1 cellular context compared by ENCODE assay signal in the genomic region with DNA sequence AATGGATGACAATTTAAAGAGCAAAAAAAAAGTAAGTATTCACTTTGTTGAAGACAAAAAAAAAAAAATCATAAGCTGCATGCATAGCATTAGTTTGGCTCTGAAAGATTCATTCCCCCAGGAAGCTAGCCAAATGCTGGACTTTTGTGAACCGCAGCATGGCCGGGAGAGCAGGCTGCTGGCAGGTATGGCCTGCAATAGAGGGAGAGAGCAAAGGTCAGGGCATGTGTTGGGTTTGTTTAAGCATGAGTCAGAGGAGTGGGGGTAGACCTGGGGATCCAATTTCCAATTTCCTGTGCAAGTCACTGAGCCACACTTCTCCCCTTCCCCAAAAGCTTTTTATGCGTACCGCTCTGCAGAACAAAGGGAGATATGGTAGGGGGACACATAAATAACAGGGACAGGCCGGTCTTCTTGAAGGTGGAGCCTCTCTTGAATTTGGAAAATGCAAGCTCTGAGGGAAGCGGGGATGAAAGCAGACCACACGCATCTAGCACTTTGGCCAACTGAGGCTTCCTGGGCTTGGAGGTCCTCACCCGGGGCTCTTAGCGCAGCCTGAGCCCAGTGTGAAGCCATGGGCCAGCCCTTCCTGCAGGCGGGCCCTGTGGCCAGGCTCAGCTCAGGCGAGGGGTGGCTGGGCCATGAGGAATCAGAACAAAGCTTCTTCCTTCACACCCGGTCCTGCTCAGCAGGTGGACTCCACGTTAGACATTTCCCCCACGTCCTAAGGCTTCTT.
TF ChIP-seq lines count a peak whose summit lies in the region.

No MANE protein-coding gene starts in this region.

TF ChIP-seq in K562, 482 proteins besides CTCF, POLR2A, EP300 and RAD21 (continued from another document and continues in another):
- TF ChIP-seq, protein P1, sequence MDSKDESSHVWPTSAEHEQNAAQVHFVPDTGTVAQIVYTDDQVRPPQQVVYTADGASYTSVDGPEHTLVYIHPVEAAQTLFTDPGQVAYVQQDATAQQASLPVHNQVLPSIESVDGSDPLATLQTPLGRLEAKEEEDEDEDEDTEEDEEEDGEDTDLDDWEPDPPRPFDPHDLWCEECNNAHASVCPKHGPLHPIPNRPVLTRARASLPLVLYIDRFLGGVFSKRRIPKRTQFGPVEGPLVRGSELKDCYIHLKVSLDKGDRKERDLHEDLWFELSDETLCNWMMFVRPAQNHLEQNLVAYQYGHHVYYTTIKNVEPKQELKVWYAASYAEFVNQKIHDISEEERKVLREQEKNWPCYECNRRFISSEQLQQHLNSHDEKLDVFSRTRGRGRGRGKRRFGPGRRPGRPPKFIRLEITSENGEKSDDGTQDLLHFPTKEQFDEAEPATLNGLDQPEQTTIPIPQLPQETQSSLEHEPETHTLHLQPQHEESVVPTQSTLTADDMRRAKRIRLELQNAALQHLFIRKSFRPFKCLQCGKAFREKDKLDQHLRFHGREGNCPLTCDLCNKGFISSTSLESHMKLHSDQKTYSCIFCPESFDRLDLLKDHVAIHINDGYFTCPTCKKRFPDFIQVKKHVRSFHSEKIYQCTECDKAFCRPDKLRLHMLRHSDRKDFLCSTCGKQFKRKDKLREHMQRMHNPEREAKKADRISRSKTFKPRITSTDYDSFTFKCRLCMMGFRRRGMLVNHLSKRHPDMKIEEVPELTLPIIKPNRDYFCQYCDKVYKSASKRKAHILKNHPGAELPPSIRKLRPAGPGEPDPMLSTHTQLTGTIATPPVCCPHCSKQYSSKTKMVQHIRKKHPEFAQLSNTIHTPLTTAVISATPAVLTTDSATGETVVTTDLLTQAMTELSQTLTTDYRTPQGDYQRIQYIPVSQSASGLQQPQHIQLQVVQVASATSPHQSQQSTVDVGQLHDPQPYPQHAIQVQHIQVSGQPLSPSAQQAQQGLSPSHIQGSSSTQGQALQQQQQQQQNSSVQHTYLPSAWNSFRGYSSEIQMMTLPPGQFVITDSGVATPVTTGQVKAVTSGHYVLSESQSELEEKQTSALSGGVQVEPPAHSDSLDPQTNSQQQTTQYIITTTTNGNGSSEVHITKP (IDR thresholded peaks at IDR 0.05; ENCODE audit: partially characterized antibody): peak; percentile 55
- TF ChIP-seq NCOA6 (IDR thresholded peaks at IDR 0.05) (no peak), FOS (IDR thresholded peaks at IDR 0.05; ENCODE audit: extremely low read depth, insufficient read length) (peak; percentile 66), SIRT6 (IDR thresholded peaks at IDR 0.05; ENCODE audit: low read depth, low read length) (no peak), ZBTB17 (CRISPR knock-in tag; IDR thresholded peaks at IDR 0.05) (0 out of 2 replicates have a peak, but pooled peaks have one; percentile 18), ZNF165 (CRISPR knock-in tag; IDR thresholded peaks at IDR 0.05; ENCODE audit: borderline replicate concordance) (no peak; the same call in 1 of the 2 replicates), NRF1 (conservative IDR thresholded peaks at IDR 0.05 in 1 of 2, IDR thresholded peaks at IDR 0.05 in 1 of 2) (peak; percentile 24 to 35; a peak in 3 of 4 replicates), NFIX (CRISPR knock-in tag; IDR thresholded peaks at IDR 0.05; ENCODE audit: low read depth) (no peak), CCAR2 (IDR thresholded peaks at IDR 0.05; ENCODE audit: low read depth, low read length) (no peak), KHSRP (IDR thresholded peaks at IDR 0.05) (no peak), SAFB (IDR thresholded peaks at IDR 0.05; ENCODE audit: borderline replicate concordance, low read depth, low read length) (no peak), SRSF1 (IDR thresholded peaks at IDR 0.05; ENCODE audit: low read depth, low read length) (no peak), PCBP1 (IDR thresholded peaks at IDR 0.05; ENCODE audit: low read depth, low read length, poor library complexity, severe bottlenecking) (no peak), FOXM1 (IDR thresholded peaks at IDR 0.05; ENCODE audit: low read depth) (0 out of 2 replicates have a peak, but pooled peaks have one; percentile 10), FOXM1 (CRISPR knock-in tag; IDR thresholded peaks at IDR 0.05; ENCODE audit: low read depth) (no peak), ZNF239 (CRISPR knock-in tag; IDR thresholded peaks at IDR 0.05) (no peak), MEIS2 (IDR thresholded peaks at IDR 0.05; ENCODE audit: partially characterized antibody) (no peak), CHD2 (IDR thresholded peaks at IDR 0.05; ENCODE audit: low read depth, low read length) (no peak), FUS (optimal IDR thresholded peaks at IDR 0.05; ENCODE audit: low read depth, low read length) (no peak), PHF8 (IDR thresholded peaks at IDR 0.05; ENCODE audit: borderline replicate concordance, low read length) (peak; percentile 8; the same call in 1 of the 2 replicates), PTTG1 (tag; IDR thresholded peaks at IDR 0.05; ENCODE audit: low read depth) (peak; percentile 59; the same call in 1 of the 2 replicates), KAT7 (CRISPR knock-in tag; IDR thresholded peaks at IDR 0.05; ENCODE audit: borderline replicate concordance) (no peak), PHB2 (IDR thresholded peaks at IDR 0.05; ENCODE audit: low read depth) (no peak), ARID2 (IDR thresholded peaks at IDR 0.05) (no peak), XRCC3 (IDR thresholded peaks at IDR 0.05) (no peak), MYNN (IDR thresholded peaks at IDR 0.05) (peak; percentile 56; the same call in 1 of the 2 replicates), MYNN (CRISPR knock-in tag; IDR thresholded peaks at IDR 0.05) (no peak), CBFA2T3 (IDR thresholded peaks at IDR 0.05) (peak; percentile 79), HMG20A (CRISPR knock-in tag; conservative IDR thresholded peaks at IDR 0.05) (no peak), TGIF2 (CRISPR knock-in tag; IDR thresholded peaks at IDR 0.05) (no peak), PRPF4 (IDR thresholded peaks at IDR 0.05; ENCODE audit: insufficient read depth, low read depth, low read length, poor library complexity, severe bottlenecking) (no peak), ETS2 (tag; IDR thresholded peaks at IDR 0.05; ENCODE audit: borderline replicate concordance, poor library complexity, severe bottlenecking) (no peak), ZSCAN32 (CRISPR knock-in tag; IDR thresholded peaks at IDR 0.05) (no peak), POLR2AphosphoS2 (IDR thresholded peaks at IDR 0.05; ENCODE audit: low read length) (no peak), DNMT1 (IDR thresholded peaks at IDR 0.05) (no peak), NUFIP1 (IDR thresholded peaks at IDR 0.05; ENCODE audit: partially characterized antibody) (peak; percentile 69)
- TF ChIP-seq, protein P2, sequence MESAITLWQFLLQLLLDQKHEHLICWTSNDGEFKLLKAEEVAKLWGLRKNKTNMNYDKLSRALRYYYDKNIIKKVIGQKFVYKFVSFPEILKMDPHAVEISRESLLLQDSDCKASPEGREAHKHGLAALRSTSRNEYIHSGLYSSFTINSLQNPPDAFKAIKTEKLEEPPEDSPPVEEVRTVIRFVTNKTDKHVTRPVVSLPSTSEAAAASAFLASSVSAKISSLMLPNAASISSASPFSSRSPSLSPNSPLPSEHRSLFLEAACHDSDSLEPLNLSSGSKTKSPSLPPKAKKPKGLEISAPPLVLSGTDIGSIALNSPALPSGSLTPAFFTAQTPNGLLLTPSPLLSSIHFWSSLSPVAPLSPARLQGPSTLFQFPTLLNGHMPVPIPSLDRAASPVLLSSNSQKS (CRISPR knock-in tag; IDR thresholded peaks at IDR 0.05): no peak
- TF ChIP-seq, protein P3, sequence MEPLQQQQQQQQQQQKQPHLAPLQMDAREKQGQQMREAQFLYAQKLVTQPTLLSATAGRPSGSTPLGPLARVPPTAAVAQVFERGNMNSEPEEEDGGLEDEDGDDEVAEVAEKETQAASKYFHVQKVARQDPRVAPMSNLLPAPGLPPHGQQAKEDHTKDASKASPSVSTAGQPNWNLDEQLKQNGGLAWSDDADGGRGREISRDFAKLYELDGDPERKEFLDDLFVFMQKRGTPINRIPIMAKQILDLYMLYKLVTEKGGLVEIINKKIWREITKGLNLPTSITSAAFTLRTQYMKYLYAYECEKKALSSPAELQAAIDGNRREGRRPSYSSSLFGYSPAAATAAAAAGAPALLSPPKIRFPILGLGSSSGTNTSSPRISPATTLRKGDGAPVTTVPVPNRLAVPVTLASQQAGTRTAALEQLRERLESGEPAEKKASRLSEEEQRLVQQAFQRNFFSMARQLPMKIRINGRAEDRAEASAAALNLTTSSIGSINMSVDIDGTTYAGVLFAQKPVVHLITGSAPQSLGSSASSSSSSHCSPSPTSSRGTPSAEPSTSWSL (CRISPR knock-in tag; IDR thresholded peaks at IDR 0.05; ENCODE audit: borderline replicate concordance): no peak; the same call in 1 of the 2 replicates
- TF ChIP-seq, protein P4, sequence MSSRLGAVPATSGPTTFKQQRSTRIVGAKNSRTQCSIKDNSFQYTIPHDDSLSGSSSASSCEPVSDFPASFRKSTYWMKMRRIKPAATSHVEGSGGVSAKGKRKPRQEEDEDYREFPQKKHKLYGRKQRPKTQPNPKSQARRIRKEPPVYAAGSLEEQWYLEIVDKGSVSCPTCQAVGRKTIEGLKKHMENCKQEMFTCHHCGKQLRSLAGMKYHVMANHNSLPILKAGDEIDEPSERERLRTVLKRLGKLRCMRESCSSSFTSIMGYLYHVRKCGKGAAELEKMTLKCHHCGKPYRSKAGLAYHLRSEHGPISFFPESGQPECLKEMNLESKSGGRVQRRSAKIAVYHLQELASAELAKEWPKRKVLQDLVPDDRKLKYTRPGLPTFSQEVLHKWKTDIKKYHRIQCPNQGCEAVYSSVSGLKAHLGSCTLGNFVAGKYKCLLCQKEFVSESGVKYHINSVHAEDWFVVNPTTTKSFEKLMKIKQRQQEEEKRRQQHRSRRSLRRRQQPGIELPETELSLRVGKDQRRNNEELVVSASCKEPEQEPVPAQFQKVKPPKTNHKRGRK (tag; IDR thresholded peaks at IDR 0.05): no peak
- TF ChIP-seq, protein P5, sequence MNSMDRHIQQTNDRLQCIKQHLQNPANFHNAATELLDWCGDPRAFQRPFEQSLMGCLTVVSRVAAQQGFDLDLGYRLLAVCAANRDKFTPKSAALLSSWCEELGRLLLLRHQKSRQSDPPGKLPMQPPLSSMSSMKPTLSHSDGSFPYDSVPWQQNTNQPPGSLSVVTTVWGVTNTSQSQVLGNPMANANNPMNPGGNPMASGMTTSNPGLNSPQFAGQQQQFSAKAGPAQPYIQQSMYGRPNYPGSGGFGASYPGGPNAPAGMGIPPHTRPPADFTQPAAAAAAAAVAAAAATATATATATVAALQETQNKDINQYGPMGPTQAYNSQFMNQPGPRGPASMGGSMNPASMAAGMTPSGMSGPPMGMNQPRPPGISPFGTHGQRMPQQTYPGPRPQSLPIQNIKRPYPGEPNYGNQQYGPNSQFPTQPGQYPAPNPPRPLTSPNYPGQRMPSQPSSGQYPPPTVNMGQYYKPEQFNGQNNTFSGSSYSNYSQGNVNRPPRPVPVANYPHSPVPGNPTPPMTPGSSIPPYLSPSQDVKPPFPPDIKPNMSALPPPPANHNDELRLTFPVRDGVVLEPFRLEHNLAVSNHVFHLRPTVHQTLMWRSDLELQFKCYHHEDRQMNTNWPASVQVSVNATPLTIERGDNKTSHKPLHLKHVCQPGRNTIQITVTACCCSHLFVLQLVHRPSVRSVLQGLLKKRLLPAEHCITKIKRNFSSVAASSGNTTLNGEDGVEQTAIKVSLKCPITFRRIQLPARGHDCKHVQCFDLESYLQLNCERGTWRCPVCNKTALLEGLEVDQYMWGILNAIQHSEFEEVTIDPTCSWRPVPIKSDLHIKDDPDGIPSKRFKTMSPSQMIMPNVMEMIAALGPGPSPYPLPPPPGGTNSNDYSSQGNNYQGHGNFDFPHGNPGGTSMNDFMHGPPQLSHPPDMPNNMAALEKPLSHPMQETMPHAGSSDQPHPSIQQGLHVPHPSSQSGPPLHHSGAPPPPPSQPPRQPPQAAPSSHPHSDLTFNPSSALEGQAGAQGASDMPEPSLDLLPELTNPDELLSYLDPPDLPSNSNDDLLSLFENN (IDR thresholded peaks at IDR 0.05; ENCODE audit: low read depth in 2 of 2, low read length in 2 of 2): peak in 1 of 2 experiments; percentile 57; a peak in 1 of 4 replicates
- TF ChIP-seq, protein P6, sequence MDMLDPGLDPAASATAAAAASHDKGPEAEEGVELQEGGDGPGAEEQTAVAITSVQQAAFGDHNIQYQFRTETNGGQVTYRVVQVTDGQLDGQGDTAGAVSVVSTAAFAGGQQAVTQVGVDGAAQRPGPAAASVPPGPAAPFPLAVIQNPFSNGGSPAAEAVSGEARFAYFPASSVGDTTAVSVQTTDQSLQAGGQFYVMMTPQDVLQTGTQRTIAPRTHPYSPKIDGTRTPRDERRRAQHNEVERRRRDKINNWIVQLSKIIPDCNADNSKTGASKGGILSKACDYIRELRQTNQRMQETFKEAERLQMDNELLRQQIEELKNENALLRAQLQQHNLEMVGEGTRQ (CRISPR knock-in tag; IDR thresholded peaks at IDR 0.05): no peak
- TF ChIP-seq, protein P7, sequence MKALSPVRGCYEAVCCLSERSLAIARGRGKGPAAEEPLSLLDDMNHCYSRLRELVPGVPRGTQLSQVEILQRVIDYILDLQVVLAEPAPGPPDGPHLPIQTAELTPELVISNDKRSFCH (CRISPR knock-in tag; IDR thresholded peaks at IDR 0.05): no peak
- TF ChIP-seq, protein P7 (tag; IDR thresholded peaks at IDR 0.05): peak; percentile 93
- TF ChIP-seq, protein P8, sequence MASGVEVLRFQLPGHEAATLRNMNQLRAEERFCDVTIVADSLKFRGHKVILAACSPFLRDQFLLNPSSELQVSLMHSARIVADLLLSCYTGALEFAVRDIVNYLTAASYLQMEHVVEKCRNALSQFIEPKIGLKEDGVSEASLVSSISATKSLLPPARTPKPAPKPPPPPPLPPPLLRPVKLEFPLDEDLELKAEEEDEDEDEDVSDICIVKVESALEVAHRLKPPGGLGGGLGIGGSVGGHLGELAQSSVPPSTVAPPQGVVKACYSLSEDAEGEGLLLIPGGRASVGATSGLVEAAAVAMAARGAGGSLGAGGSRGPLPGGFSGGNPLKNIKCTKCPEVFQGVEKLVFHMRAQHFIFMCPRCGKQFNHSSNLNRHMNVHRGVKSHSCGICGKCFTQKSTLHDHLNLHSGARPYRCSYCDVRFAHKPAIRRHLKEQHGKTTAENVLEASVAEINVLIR (CRISPR knock-in tag; IDR thresholded peaks at IDR 0.05): no peak
- TF ChIP-seq, protein P9, sequence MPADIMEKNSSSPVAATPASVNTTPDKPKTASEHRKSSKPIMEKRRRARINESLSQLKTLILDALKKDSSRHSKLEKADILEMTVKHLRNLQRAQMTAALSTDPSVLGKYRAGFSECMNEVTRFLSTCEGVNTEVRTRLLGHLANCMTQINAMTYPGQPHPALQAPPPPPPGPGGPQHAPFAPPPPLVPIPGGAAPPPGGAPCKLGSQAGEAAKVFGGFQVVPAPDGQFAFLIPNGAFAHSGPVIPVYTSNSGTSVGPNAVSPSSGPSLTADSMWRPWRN (IDR thresholded peaks at IDR 0.05; ENCODE audit: low read depth): peak; percentile 72
- TF ChIP-seq, protein P10, sequence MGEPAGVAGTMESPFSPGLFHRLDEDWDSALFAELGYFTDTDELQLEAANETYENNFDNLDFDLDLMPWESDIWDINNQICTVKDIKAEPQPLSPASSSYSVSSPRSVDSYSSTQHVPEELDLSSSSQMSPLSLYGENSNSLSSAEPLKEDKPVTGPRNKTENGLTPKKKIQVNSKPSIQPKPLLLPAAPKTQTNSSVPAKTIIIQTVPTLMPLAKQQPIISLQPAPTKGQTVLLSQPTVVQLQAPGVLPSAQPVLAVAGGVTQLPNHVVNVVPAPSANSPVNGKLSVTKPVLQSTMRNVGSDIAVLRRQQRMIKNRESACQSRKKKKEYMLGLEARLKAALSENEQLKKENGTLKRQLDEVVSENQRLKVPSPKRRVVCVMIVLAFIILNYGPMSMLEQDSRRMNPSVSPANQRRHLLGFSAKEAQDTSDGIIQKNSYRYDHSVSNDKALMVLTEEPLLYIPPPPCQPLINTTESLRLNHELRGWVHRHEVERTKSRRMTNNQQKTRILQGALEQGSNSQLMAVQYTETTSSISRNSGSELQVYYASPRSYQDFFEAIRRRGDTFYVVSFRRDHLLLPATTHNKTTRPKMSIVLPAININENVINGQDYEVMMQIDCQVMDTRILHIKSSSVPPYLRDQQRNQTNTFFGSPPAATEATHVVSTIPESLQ (CRISPR knock-in tag; IDR thresholded peaks at IDR 0.05): no peak; the same call in 1 of the 2 replicates
